ENCODE assay signal across 28 cellular contexts in the genomic region with DNA sequence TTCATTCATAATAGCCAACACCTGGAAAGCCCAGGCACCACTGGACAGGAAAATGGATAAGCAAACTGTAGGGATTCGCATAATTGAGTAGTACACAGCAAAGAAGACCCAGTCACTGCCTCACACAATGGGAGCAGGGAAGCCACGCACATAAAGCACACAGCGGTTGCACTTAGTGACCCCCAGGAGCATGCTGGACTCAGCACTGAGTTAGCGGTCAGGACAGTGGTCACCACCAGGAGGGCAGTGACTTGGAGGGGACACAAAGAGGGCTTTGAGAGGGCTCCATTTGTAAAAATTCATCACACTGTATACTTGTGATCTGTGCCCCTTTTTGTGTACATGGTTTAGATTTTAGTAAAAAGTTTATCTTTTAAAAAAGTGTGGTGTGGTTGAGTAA. TPM values are rescaled to one million over a fixed set of nuclear protein-coding genes. Genes with fewer than 3 reads are reported as not detected.
DNase-seq lines count a peak whose midpoint lies in the region; ATAC-seq, FAIRE-seq and TF ChIP-seq lines count a peak whose summit lies in the region.
"Had no signal": no experiment of that assay in that cellular context is flagged by ENCODE, and none has a peak within 500 bp of the region (broad histone marks: within the 10 kb centered on the region; RNA-seq: fewer than 3 reads in every experiment).

No MANE protein-coding gene starts in this region.

- no peaks in the 10 kb centered on the region for H3K4me1 Mint-ChIP-seq in CD8-positive, alpha-beta T cell (ENCODE audit: low read depth)
- H3K4me1 Mint-ChIP-seq in endodermal cell (peaks cover 21% of the 10 kb centered on the region), neural progenitor cell (peaks cover 14% of the 10 kb centered on the region)
- H3K4me1 Mint-ChIP-seq: CD14-positive monocyte; CD8-positive, alpha-beta memory T cell had no signal

- peak; percentile 69 for FAIRE-seq in HepG2 (lab: Jason Lieb, UNC)
- FAIRE-seq: A204.1, G401.6, GM12891, GM19239 had no signal

- H3F3A ChIP-seq in neural progenitor cell (ENCODE audit: low read depth), result no peaks in the 10 kb centered on the region

- H3K36me3 ChIP-seq in HepG2 (replicated peaks in 1 of 2; ENCODE audit: control insufficient read depth in 1 of 2, insufficient read depth in 2 of 2, low read length in 2 of 2) (no peaks in the 10 kb centered on the region), right lobe of liver (no peaks in the 10 kb centered on the region), endodermal cell (ENCODE audit: control insufficient read depth, insufficient read depth, low read length) (no peaks in the 10 kb centered on the region), neural progenitor cell (no peaks in the 10 kb centered on the region), heart left ventricle (no peaks in the 10 kb centered on the region), SJCRH30 (no peaks in the 10 kb centered on the region)
- H3K36me3 ChIP-seq in CD8-positive, alpha-beta T cell (ENCODE audit: insufficient read depth, low read length), result no peaks in the 10 kb centered on the region
- H3K36me3 ChIP-seq: BE2C, BLaER1 had no signal

- H3K27ac ChIP-seq in HepG2 (ENCODE audit: extremely low read length, insufficient read depth, low read length) (no peak overlapping the region), right lobe of liver (no peak overlapping the region), endodermal cell (ENCODE audit: low read depth, low read length) (no peak overlapping the region), neural progenitor cell (no peak overlapping the region), heart left ventricle (no peak overlapping the region), SJCRH30 (no peak overlapping the region)
- H3K27ac ChIP-seq in CD8-positive, alpha-beta T cell (ENCODE audit: low read depth, low read length), result no peak overlapping the region
- H3K27ac ChIP-seq: BLaER1 had no signal

- no peak for TF ChIP-seq EP300 in HepG2 (IDR thresholded peaks at IDR 0.05; ENCODE audit: low read depth in 2 of 2, low read length in 2 of 2)
- no peak for TF ChIP-seq EP300 in HepG2 (CRISPR knock-in tag; IDR thresholded peaks at IDR 0.05; ENCODE audit: borderline replicate concordance)

- no peak for TF ChIP-seq RAD21 in HepG2 (CRISPR knock-in tag; IDR thresholded peaks at IDR 0.05)

- BruUV-seq in HepG2 (replicated peaks; lab: Mats Ljungman, UMichigan), result no TSS peak

- H3K4me3 Mint-ChIP-seq in CD8-positive, alpha-beta T cell, result no peak overlapping the region
- H3K4me3 Mint-ChIP-seq in endodermal cell (no peak overlapping the region), neural progenitor cell (no peak overlapping the region)
- H3K4me3 Mint-ChIP-seq: CD14-positive monocyte; CD4-positive, alpha-beta T cell; CD8-positive, alpha-beta memory T cell had no signal

- H3K27me3 ChIP-seq in HepG2 (ENCODE audit: control insufficient read depth in 1 of 2, insufficient read depth in 2 of 2, low read length in 2 of 2), result peaks cover 0 to 27% of the 10 kb centered on the region in 2 experiments; a peak in 2 of 5 replicates
- no peaks in the 10 kb centered on the region for H3K27me3 ChIP-seq in right lobe of liver
- no peaks in the 10 kb centered on the region for H3K27me3 ChIP-seq in CD8-positive, alpha-beta T cell (ENCODE audit: insufficient read depth, low read length)
- no peaks in the 10 kb centered on the region for H3K27me3 ChIP-seq in endodermal cell (ENCODE audit: control insufficient read depth, insufficient read depth, low read length, poor library complexity, severe bottlenecking)
- no peaks in the 10 kb centered on the region for H3K27me3 ChIP-seq in neural progenitor cell
- H3K27me3 ChIP-seq in heart left ventricle, result peaks cover 0 to 3% (median 0%) of the 10 kb centered on the region in 9 donors
- H3K27me3 ChIP-seq in SJCRH30, result no peaks in the 10 kb centered on the region
- H3K27me3 ChIP-seq: BLaER1 had no signal

- intact Hi-C loops in HepG2 (cut with micrococcal nuclease; ENCODE audit: unreplicated experiment), result no loop called here
- intact Hi-C loops in right lobe of liver (cut with DNase I), result no loop called here
- intact Hi-C loops in CD8-positive, alpha-beta T cell (cut with DNase I, micrococcal nuclease), result no loop called here
- intact Hi-C loops in heart left ventricle (cut with DNase I), result no loop called here

- H4K20me1 ChIP-seq in HepG2 (ENCODE audit: insufficient read depth, low read length) (no peaks in the 10 kb centered on the region), neural progenitor cell (ENCODE audit: low read depth) (no peaks in the 10 kb centered on the region)
- H4K20me1 ChIP-seq: BLaER1 had no signal

- no peaks in the 10 kb centered on the region for H3K27me3 Mint-ChIP-seq in CD8-positive, alpha-beta T cell (ENCODE audit: low read depth)
- H3K27me3 Mint-ChIP-seq in endodermal cell (ENCODE audit: insufficient read depth) (peaks cover 2% of the 10 kb centered on the region), neural progenitor cell (ENCODE audit: insufficient read depth, low read depth) (peaks cover 4% of the 10 kb centered on the region)
- H3K27me3 Mint-ChIP-seq: CD4-positive, alpha-beta T cell had no signal

- H3K4me3 ChIP-seq in HepG2 (replicated peaks in 1 of 3; ENCODE audit: insufficient read depth in 1 of 3, low read depth in 2 of 3, low read length in 3 of 3), result no peak overlapping the region
- no peak overlapping the region for H3K4me3 ChIP-seq in right lobe of liver
- no peak overlapping the region for H3K4me3 ChIP-seq in CD8-positive, alpha-beta T cell (ENCODE audit: low read depth, low read length)
- no peak overlapping the region for H3K4me3 ChIP-seq in endodermal cell (ENCODE audit: low read length)
- no peak overlapping the region for H3K4me3 ChIP-seq in neural progenitor cell
- no peak overlapping the region for H3K4me3 ChIP-seq in heart left ventricle
- H3K4me3 ChIP-seq in SJCRH30, result no peak overlapping the region
- H3K4me3 ChIP-seq: BLaER1 had no signal

- ATAC-seq in HepG2, result peak; percentile 83
- ATAC-seq in right lobe of liver, result no peak
- no peak for ATAC-seq in CD8-positive, alpha-beta T cell
- no peak for ATAC-seq in heart left ventricle

- peak; percentile 40 for DNase-seq in HepG2 (ENCODE audit: low spot score)
- no peak for DNase-seq in right lobe of liver
- DNase-seq in CD8-positive, alpha-beta T cell, result no peak
- no peak for DNase-seq in endodermal cell
- peak; percentile 64 for DNase-seq in neural progenitor cell (ENCODE audit: low spot score)
- no peak for DNase-seq in epidermal melanocyte (ENCODE audit: insufficient read length, low spot score)
- no peak for DNase-seq in heart left ventricle
- no peak for DNase-seq in SJCRH30
- DNase-seq: 8988T; ACHN; BE2C; C1 segment of cervical spinal cord; CD4-positive, alpha-beta T cell; CD8-positive, alpha-beta memory T cell; COR-L47; DMS 273 treated with DMSO at 0.1 percent for 48 hours; DMS153; DMS53; DMS79 treated with DMSO at 0.1 percent for 48 hours; GF-D8 had no signal

- H3K9me3 Mint-ChIP-seq in CD8-positive, alpha-beta T cell, result no peaks in the 10 kb centered on the region
- H3K9me3 Mint-ChIP-seq in endodermal cell (peaks cover 10% of the 10 kb centered on the region), neural progenitor cell (peaks cover 2% of the 10 kb centered on the region)
- H3K9me3 Mint-ChIP-seq: CD4-positive, alpha-beta T cell had no signal

- H3K4me1 ChIP-seq in HepG2 (ENCODE audit: insufficient read depth, low read length) (peaks cover 17% of the 10 kb centered on the region), right lobe of liver (no peaks in the 10 kb centered on the region), endodermal cell (ENCODE audit: control insufficient read depth, insufficient read depth, low read length) (no peaks in the 10 kb centered on the region), neural progenitor cell (peaks cover 4% of the 10 kb centered on the region), heart left ventricle (no peaks in the 10 kb centered on the region), SJCRH30 (0 out of 2 replicates have a peak, but pooled peaks cover 4% of the 10 kb centered on the region)
- no peaks in the 10 kb centered on the region for H3K4me1 ChIP-seq in CD8-positive, alpha-beta T cell (ENCODE audit: insufficient read depth, low read length)
- H3K4me1 ChIP-seq: BE2C had no signal

- no peak for TF ChIP-seq CTCF in HepG2 (CRISPR knock-in tag; IDR thresholded peaks at IDR 0.05)
- no peak for TF ChIP-seq CTCF in right lobe of liver (IDR thresholded peaks at IDR 0.05)
- no peak for TF ChIP-seq CTCF in CD8-positive, alpha-beta T cell (IDR thresholded peaks at IDR 0.05)
- TF ChIP-seq CTCF in endodermal cell (conservative IDR thresholded peaks at IDR 0.05), result peak; percentile 21
- TF ChIP-seq CTCF in neural progenitor cell (IDR thresholded peaks at IDR 0.05), result no peak
- TF ChIP-seq CTCF in heart left ventricle (IDR thresholded peaks at IDR 0.05), result no peak

- no peak for TF ChIP-seq POLR2A in HepG2 (IDR thresholded peaks at IDR 0.05; ENCODE audit: insufficient read depth in 1 of 2, low read depth in 2 of 2, low read length in 2 of 2)
- TF ChIP-seq POLR2A in right lobe of liver (IDR thresholded peaks at IDR 0.05), result no peak
- no peak for TF ChIP-seq POLR2A in heart left ventricle (IDR thresholded peaks at IDR 0.05)

- CTCF ChIA-PET in HepG2 (lab: Yijun Ruan, JAX; ENCODE audit: low intra/inter-chr PET ratio, low total read pairs), result no interaction called here
- CTCF ChIA-PET in CD8-positive, alpha-beta T cell (lab: Charles Lee), result no interaction called here

- H2AFZ ChIP-seq in HepG2 (ENCODE audit: low read length) (no peak overlapping the region), neural progenitor cell (replicated peaks) (no peak overlapping the region)

- peak overlapping the region; percentile 6 for H3K27ac Mint-ChIP-seq in CD8-positive, alpha-beta T cell
- H3K27ac Mint-ChIP-seq in endodermal cell, result no peak overlapping the region
- no peak overlapping the region for H3K27ac Mint-ChIP-seq in neural progenitor cell
- H3K27ac Mint-ChIP-seq: CD4-positive, alpha-beta T cell had no signal

- H3K4me2 ChIP-seq in HepG2 (ENCODE audit: low read depth, low read length) (peak overlapping the region; percentile 19; the same call in 1 of the 2 replicates), neural progenitor cell (no peak overlapping the region)
- H3K4me2 ChIP-seq: BLaER1 had no signal

- POLR2A ChIA-PET in HepG2 (lab: Yijun Ruan, JAX), result no interaction called here
- POLR2A ChIA-PET in CD8-positive, alpha-beta T cell (lab: Charles Lee), result interaction anchor here (1.1 kb wide), 1 partner anchor 18 kb away, joined by 3 read pairs; no protein-coding TSS in a partner anchor

- no peaks in the 10 kb centered on the region for H3K36me3 Mint-ChIP-seq in CD8-positive, alpha-beta T cell
- no peaks in the 10 kb centered on the region for H3K36me3 Mint-ChIP-seq in endodermal cell (ENCODE audit: low read depth)
- no peaks in the 10 kb centered on the region for H3K36me3 Mint-ChIP-seq in neural progenitor cell
- H3K36me3 Mint-ChIP-seq: CD14-positive monocyte had no signal

- H3K9me3 ChIP-seq in HepG2 (ENCODE audit: low read length) (no peaks in the 10 kb centered on the region), right lobe of liver (no peaks in the 10 kb centered on the region), endodermal cell (ENCODE audit: control insufficient read depth, low read length) (peaks cover 3% of the 10 kb centered on the region), neural progenitor cell (ENCODE audit: low read depth) (no peaks in the 10 kb centered on the region), heart left ventricle (peaks cover 0 to 3% (median 0%) of the 10 kb centered on the region in 12 donors), SJCRH30 (replicated peaks) (no peaks in the 10 kb centered on the region)
- no peaks in the 10 kb centered on the region for H3K9me3 ChIP-seq in CD8-positive, alpha-beta T cell (ENCODE audit: low read length)
- H3K9me3 ChIP-seq: BE2C had no signal

- no peak overlapping the region for H3K9ac ChIP-seq in HepG2 (ENCODE audit: insufficient read depth, low read depth, low read length)
- H3K9ac ChIP-seq in endodermal cell (ENCODE audit: extremely low read depth, low read length, poor library complexity, severe bottlenecking), result no peak overlapping the region
- H3K9ac ChIP-seq in neural progenitor cell, result no peak overlapping the region
- H3K9ac ChIP-seq: BLaER1 had no signal

- 0% methylated on average over 4 of the region's 4 CpGs for WGBS in HepG2 (ENCODE audit: low lambda C conversion rate)
- WGBS in right lobe of liver (ENCODE audit: insufficient coverage, low coverage, low lambda C conversion rate, missing lambda C conversion rate), result 63% methylated on average over 4 of the region's 4 CpGs
- WGBS in endodermal cell (ENCODE audit: insufficient coverage in 1 of 2, insufficient read length in 1 of 2), 2 experiments, result 75 to 79% methylated on average over 4 of the region's 4 CpGs
- 63 to 88% (median 75%) methylated on average over 4 of the region's 4 CpGs for WGBS in heart left ventricle, 4 donors

- in situ Hi-C loops in HepG2 (cut with HindIII; ENCODE audit: extremely low pct_ligation_motif_present, low pct_unique_long_range_greater_than_20kb), result no loop called here

- H3K79me2 ChIP-seq in HepG2 (ENCODE audit: insufficient read depth, low read length), result no peaks in the 10 kb centered on the region
- H3K79me2 ChIP-seq in neural progenitor cell (ENCODE audit: low read depth), result no peaks in the 10 kb centered on the region

RNA-seq across cellular contexts. Expression of a gene that starts 2.4 kb away (rescaled TPM):
- not detected in 2 replicates for total RNA-seq in HepG2 (2016; rRNA removed; fragmentation: Illumina TruSeq; extraction: Trizol)
- not detected in 2 replicates for total RNA-seq in HepG2 (2016; cell fraction: cytosol; rRNA removed; fragmentation: Illumina TruSeq; extraction: Trizol; ENCODE audit: low read depth)
- total RNA-seq in HepG2 (2016; cell fraction: insoluble cytoplasmic fraction; rRNA removed; fragmentation: Illumina TruSeq; extraction: Trizol), result not detected in 2 replicates
- total RNA-seq in HepG2 (2016; cell fraction: membrane; rRNA removed; fragmentation: Illumina TruSeq; extraction: Trizol), result not detected in 2 replicates
- not detected in 2 replicates for total RNA-seq in HepG2 (2016; cell fraction: nucleus; rRNA removed; fragmentation: Illumina TruSeq; extraction: Trizol)
- 0.09 TPM in 1 of 2 replicates, not detected in the other for polyA plus RNA-seq in HepG2 (2011; rRNA removed)
- not detected in 2 replicates for polyA plus RNA-seq in HepG2 (2011; cell fraction: cytosol; rRNA removed)
- polyA plus RNA-seq in HepG2 (2011; cell fraction: nucleus; rRNA removed), result 0.21 TPM in 1 of 2 replicates, not detected in the other
- not detected in 2 replicates for polyA plus RNA-seq in HepG2 (2012)
- polyA plus RNA-seq in HepG2 (2016; cell fraction: cytosol; fragmentation: Illumina TruSeq; extraction: Trizol; ENCODE audit: low read depth), result not detected in 2 replicates
- polyA plus RNA-seq in HepG2 (2016; cell fraction: insoluble cytoplasmic fraction; fragmentation: Illumina TruSeq; extraction: Trizol; ENCODE audit: low read depth), result not detected in 2 replicates
- polyA plus RNA-seq in HepG2 (2016; cell fraction: membrane; fragmentation: Illumina TruSeq; extraction: Trizol; ENCODE audit: low read depth), result not detected in 2 replicates
- not detected in 2 replicates for polyA plus RNA-seq in HepG2 (2016; cell fraction: nucleus; fragmentation: Illumina TruSeq; extraction: Trizol; ENCODE audit: insufficient read depth, low read depth)
- not detected in 2 replicates for polyA minus RNA-seq in HepG2 (2011; rRNA and poly(A)+ RNA removed; ENCODE audit: low replicate concordance)
- not detected in 2 replicates for polyA minus RNA-seq in HepG2 (2011; cell fraction: cytosol; rRNA and poly(A)+ RNA removed)
- polyA minus RNA-seq in HepG2 (2011; cell fraction: nucleus; rRNA and poly(A)+ RNA removed), result not detected in 2 replicates
- not detected for total RNA-seq in right lobe of liver
- total RNA-seq in CD8-positive, alpha-beta T cell, result not detected
- total RNA-seq in endodermal cell, result not detected
- not detected for polyA plus RNA-seq in endodermal cell (2013, experiment 1 of 2)
- not detected for polyA plus RNA-seq in endodermal cell (2013, experiment 2 of 2)
- not detected in 2 replicates for total RNA-seq in neural progenitor cell (ENCODE audit: low replicate concordance)
- not detected for total RNA-seq in heart left ventricle
- not detected for polyA plus RNA-seq in heart left ventricle
- 0.26 and 0.43 TPM in 2 replicates for total RNA-seq in SJCRH30 (2014; rRNA removed; shearing (Covaris generic))
- total RNA-seq: A673; CD4-positive, alpha-beta T cell; CD8-positive, alpha-beta memory T cell had no signal
- polyA plus RNA-seq: AG04450; CD14-positive monocyte; CD8-positive, alpha-beta memory T cell had no signal

RNA-seq across cellular contexts. Expression of a gene that starts 19.9 kb away (rescaled TPM):
- total RNA-seq in HepG2 (2016; rRNA removed; fragmentation: Illumina TruSeq; extraction: Trizol) (0.13 TPM in 1 of 2 replicates, not detected in the other), right lobe of liver (not detected), endodermal cell (not detected), neural progenitor cell (ENCODE audit: low replicate concordance) (not detected in 2 replicates), heart left ventricle (not detected)
- not detected in 2 replicates for total RNA-seq in HepG2 (2016; cell fraction: cytosol; rRNA removed; fragmentation: Illumina TruSeq; extraction: Trizol; ENCODE audit: low read depth)
- total RNA-seq in HepG2 (2016; cell fraction: insoluble cytoplasmic fraction; rRNA removed; fragmentation: Illumina TruSeq; extraction: Trizol), result not detected in 2 replicates
- total RNA-seq in HepG2 (2016; cell fraction: membrane; rRNA removed; fragmentation: Illumina TruSeq; extraction: Trizol), result not detected in 2 replicates
- 0.28 TPM in 1 of 2 replicates, not detected in the other for total RNA-seq in HepG2 (2016; cell fraction: nucleus; rRNA removed; fragmentation: Illumina TruSeq; extraction: Trizol)
- polyA plus RNA-seq in HepG2 (2011; rRNA removed) (1.7 and 3.1 TPM in 2 replicates), heart left ventricle (not detected)
- polyA plus RNA-seq in HepG2 (2011; cell fraction: cytosol; rRNA removed), result 0.36 and 0.92 TPM in 2 replicates
- 16.0 and 30.7 TPM in 2 replicates for polyA plus RNA-seq in HepG2 (2011; cell fraction: nucleus; rRNA removed)
- polyA plus RNA-seq in HepG2 (2012), result 1.9 and 4.7 TPM in 2 replicates
- not detected in 2 replicates for polyA plus RNA-seq in HepG2 (2016; cell fraction: cytosol; fragmentation: Illumina TruSeq; extraction: Trizol; ENCODE audit: low read depth)
- not detected in 2 replicates for polyA plus RNA-seq in HepG2 (2016; cell fraction: insoluble cytoplasmic fraction; fragmentation: Illumina TruSeq; extraction: Trizol; ENCODE audit: low read depth)
- polyA plus RNA-seq in HepG2 (2016; cell fraction: membrane; fragmentation: Illumina TruSeq; extraction: Trizol; ENCODE audit: low read depth), result not detected in 2 replicates
- polyA plus RNA-seq in HepG2 (2016; cell fraction: nucleus; fragmentation: Illumina TruSeq; extraction: Trizol; ENCODE audit: insufficient read depth, low read depth), result 0.32 TPM in 1 of 2 replicates, not detected in the other
- polyA minus RNA-seq in HepG2 (2011; rRNA and poly(A)+ RNA removed; ENCODE audit: low replicate concordance), result 2.3 TPM in 1 of 2 replicates, not detected in the other
- not detected in 2 replicates for polyA minus RNA-seq in HepG2 (2011; cell fraction: cytosol; rRNA and poly(A)+ RNA removed)
- 2.2 and 2.5 TPM in 2 replicates for polyA minus RNA-seq in HepG2 (2011; cell fraction: nucleus; rRNA and poly(A)+ RNA removed)
- not detected for total RNA-seq in CD8-positive, alpha-beta T cell
- not detected for polyA plus RNA-seq in endodermal cell (2013, experiment 1 of 2)
- not detected for polyA plus RNA-seq in endodermal cell (2013, experiment 2 of 2)
- not detected in 2 replicates for total RNA-seq in SJCRH30 (2014; rRNA removed; shearing (Covaris generic))
- total RNA-seq: A673; CD4-positive, alpha-beta T cell; CD8-positive, alpha-beta memory T cell had no signal
- polyA plus RNA-seq: AG04450; CD14-positive monocyte; CD8-positive, alpha-beta memory T cell had no signal

RNA-seq across cellular contexts. Expression of a gene that starts 28.1 kb away (rescaled TPM):
- total RNA-seq in HepG2 (2016; rRNA removed; fragmentation: Illumina TruSeq; extraction: Trizol), result not detected in 2 replicates
- total RNA-seq in HepG2 (2016; cell fraction: cytosol; rRNA removed; fragmentation: Illumina TruSeq; extraction: Trizol; ENCODE audit: low read depth), result not detected in 2 replicates
- not detected in 2 replicates for total RNA-seq in HepG2 (2016; cell fraction: insoluble cytoplasmic fraction; rRNA removed; fragmentation: Illumina TruSeq; extraction: Trizol)
- total RNA-seq in HepG2 (2016; cell fraction: membrane; rRNA removed; fragmentation: Illumina TruSeq; extraction: Trizol), result not detected in 2 replicates
- not detected in 2 replicates for total RNA-seq in HepG2 (2016; cell fraction: nucleus; rRNA removed; fragmentation: Illumina TruSeq; extraction: Trizol)
- 0.09 and 0.13 TPM in 2 replicates for polyA plus RNA-seq in HepG2 (2011; rRNA removed)
- polyA plus RNA-seq in HepG2 (2011; cell fraction: cytosol; rRNA removed), result 0.06 and 0.07 TPM in 2 replicates
- polyA plus RNA-seq in HepG2 (2011; cell fraction: nucleus; rRNA removed), result 0.32 and 0.36 TPM in 2 replicates
- not detected in 2 replicates for polyA plus RNA-seq in HepG2 (2012)
- polyA plus RNA-seq in HepG2 (2016; cell fraction: cytosol; fragmentation: Illumina TruSeq; extraction: Trizol; ENCODE audit: low read depth), result not detected in 2 replicates
- polyA plus RNA-seq in HepG2 (2016; cell fraction: insoluble cytoplasmic fraction; fragmentation: Illumina TruSeq; extraction: Trizol; ENCODE audit: low read depth), result not detected in 2 replicates
- polyA plus RNA-seq in HepG2 (2016; cell fraction: membrane; fragmentation: Illumina TruSeq; extraction: Trizol; ENCODE audit: low read depth), result not detected in 2 replicates
- polyA plus RNA-seq in HepG2 (2016; cell fraction: nucleus; fragmentation: Illumina TruSeq; extraction: Trizol; ENCODE audit: insufficient read depth, low read depth), result not detected in 2 replicates
- polyA minus RNA-seq in HepG2 (2011; rRNA and poly(A)+ RNA removed; ENCODE audit: low replicate concordance), result not detected in 2 replicates
- polyA minus RNA-seq in HepG2 (2011; cell fraction: cytosol; rRNA and poly(A)+ RNA removed), result not detected in 2 replicates
- not detected in 2 replicates for polyA minus RNA-seq in HepG2 (2011; cell fraction: nucleus; rRNA and poly(A)+ RNA removed)
- total RNA-seq in right lobe of liver, result not detected
- total RNA-seq in CD8-positive, alpha-beta T cell, result not detected
- under 1 TPM in 1 of 2 donors, not detected in 1; 0.22 TPM for total RNA-seq in endodermal cell
- polyA plus RNA-seq in endodermal cell (2013, experiment 1 of 2), result not detected
- not detected for polyA plus RNA-seq in endodermal cell (2013, experiment 2 of 2)
- not detected in 2 replicates for total RNA-seq in neural progenitor cell (ENCODE audit: low replicate concordance)
- total RNA-seq in heart left ventricle, result not detected
- polyA plus RNA-seq in heart left ventricle, result not detected
- total RNA-seq in SJCRH30 (2014; rRNA removed; shearing (Covaris generic)), result 3.2 and 3.9 TPM in 2 replicates
- total RNA-seq: A673; CD4-positive, alpha-beta T cell; CD8-positive, alpha-beta memory T cell had no signal
- polyA plus RNA-seq: AG04450; CD14-positive monocyte; CD8-positive, alpha-beta memory T cell had no signal

RNA-seq across cellular contexts. Expression of a gene that starts 43.8 kb away (rescaled TPM):
- total RNA-seq in HepG2 (2016; rRNA removed; fragmentation: Illumina TruSeq; extraction: Trizol), result 27.4 and 54.5 TPM in 2 replicates
- total RNA-seq in HepG2 (2016; cell fraction: cytosol; rRNA removed; fragmentation: Illumina TruSeq; extraction: Trizol; ENCODE audit: low read depth), result 7.1 and 9.6 TPM in 2 replicates
- total RNA-seq in HepG2 (2016; cell fraction: insoluble cytoplasmic fraction; rRNA removed; fragmentation: Illumina TruSeq; extraction: Trizol), result 23.9 and 58.5 TPM in 2 replicates
- total RNA-seq in HepG2 (2016; cell fraction: membrane; rRNA removed; fragmentation: Illumina TruSeq; extraction: Trizol), result 14.4 and 19.0 TPM in 2 replicates
- 67.6 and 73.6 TPM in 2 replicates for total RNA-seq in HepG2 (2016; cell fraction: nucleus; rRNA removed; fragmentation: Illumina TruSeq; extraction: Trizol)
- polyA plus RNA-seq in HepG2 (2011; rRNA removed), result 902 and 1,439 TPM in 2 replicates
- polyA plus RNA-seq in HepG2 (2011; cell fraction: cytosol; rRNA removed), result 445 and 477 TPM in 2 replicates
- polyA plus RNA-seq in HepG2 (2011; cell fraction: nucleus; rRNA removed), result 3,378 and 3,757 TPM in 2 replicates
- polyA plus RNA-seq in HepG2 (2012), result 748 and 877 TPM in 2 replicates
- polyA plus RNA-seq in HepG2 (2016; cell fraction: cytosol; fragmentation: Illumina TruSeq; extraction: Trizol; ENCODE audit: low read depth), result 16.7 and 20.1 TPM in 2 replicates
- polyA plus RNA-seq in HepG2 (2016; cell fraction: insoluble cytoplasmic fraction; fragmentation: Illumina TruSeq; extraction: Trizol; ENCODE audit: low read depth), result 40.9 and 50.4 TPM in 2 replicates
- 25.2 and 26.1 TPM in 2 replicates for polyA plus RNA-seq in HepG2 (2016; cell fraction: membrane; fragmentation: Illumina TruSeq; extraction: Trizol; ENCODE audit: low read depth)
- 205 and 206 TPM in 2 replicates for polyA plus RNA-seq in HepG2 (2016; cell fraction: nucleus; fragmentation: Illumina TruSeq; extraction: Trizol; ENCODE audit: insufficient read depth, low read depth)
- polyA minus RNA-seq in HepG2 (2011; rRNA and poly(A)+ RNA removed; ENCODE audit: low replicate concordance), result 0.19 and 1,018 TPM in 2 replicates
- polyA minus RNA-seq in HepG2 (2011; cell fraction: cytosol; rRNA and poly(A)+ RNA removed), result 235 and 377 TPM in 2 replicates
- polyA minus RNA-seq in HepG2 (2011; cell fraction: nucleus; rRNA and poly(A)+ RNA removed), result 642 and 673 TPM in 2 replicates
- total RNA-seq in right lobe of liver, result under 1 TPM in 1 of 6 experiments, not detected in 5; 0.12 TPM
- not detected for total RNA-seq in CD8-positive, alpha-beta T cell
- total RNA-seq in endodermal cell, result not detected
- not detected for polyA plus RNA-seq in endodermal cell (2013, experiment 1 of 2)
- not detected for polyA plus RNA-seq in endodermal cell (2013, experiment 2 of 2)
- not detected in 2 replicates for total RNA-seq in neural progenitor cell (ENCODE audit: low replicate concordance)
- not detected for total RNA-seq in heart left ventricle
- polyA plus RNA-seq in heart left ventricle, result not detected
- not detected in 2 replicates for total RNA-seq in SJCRH30 (2014; rRNA removed; shearing (Covaris generic))
- total RNA-seq: A673; CD4-positive, alpha-beta T cell; CD8-positive, alpha-beta memory T cell had no signal
- polyA plus RNA-seq: AG04450; CD14-positive monocyte; CD8-positive, alpha-beta memory T cell had no signal

RNA-seq across cellular contexts. Expression of a gene that starts 47.1 kb away (rescaled TPM):
- total RNA-seq in HepG2 (2016; rRNA removed; fragmentation: Illumina TruSeq; extraction: Trizol), result not detected in 2 replicates
- not detected in 2 replicates for total RNA-seq in HepG2 (2016; cell fraction: cytosol; rRNA removed; fragmentation: Illumina TruSeq; extraction: Trizol; ENCODE audit: low read depth)
- not detected in 2 replicates for total RNA-seq in HepG2 (2016; cell fraction: insoluble cytoplasmic fraction; rRNA removed; fragmentation: Illumina TruSeq; extraction: Trizol)
- not detected in 2 replicates for total RNA-seq in HepG2 (2016; cell fraction: membrane; rRNA removed; fragmentation: Illumina TruSeq; extraction: Trizol)
- total RNA-seq in HepG2 (2016; cell fraction: nucleus; rRNA removed; fragmentation: Illumina TruSeq; extraction: Trizol), result not detected in 2 replicates
- polyA plus RNA-seq in HepG2 (2011; rRNA removed), result not detected in 2 replicates
- polyA plus RNA-seq in HepG2 (2011; cell fraction: cytosol; rRNA removed), result not detected in 2 replicates
- polyA plus RNA-seq in HepG2 (2011; cell fraction: nucleus; rRNA removed), result not detected in 2 replicates
- not detected in 2 replicates for polyA plus RNA-seq in HepG2 (2012)
- not detected in 2 replicates for polyA plus RNA-seq in HepG2 (2016; cell fraction: cytosol; fragmentation: Illumina TruSeq; extraction: Trizol; ENCODE audit: low read depth)
- polyA plus RNA-seq in HepG2 (2016; cell fraction: insoluble cytoplasmic fraction; fragmentation: Illumina TruSeq; extraction: Trizol; ENCODE audit: low read depth), result not detected in 2 replicates
- polyA plus RNA-seq in HepG2 (2016; cell fraction: membrane; fragmentation: Illumina TruSeq; extraction: Trizol; ENCODE audit: low read depth), result not detected in 2 replicates
- not detected in 2 replicates for polyA plus RNA-seq in HepG2 (2016; cell fraction: nucleus; fragmentation: Illumina TruSeq; extraction: Trizol; ENCODE audit: insufficient read depth, low read depth)
- polyA minus RNA-seq in HepG2 (2011; rRNA and poly(A)+ RNA removed; ENCODE audit: low replicate concordance), result not detected in 2 replicates
- not detected in 2 replicates for polyA minus RNA-seq in HepG2 (2011; cell fraction: cytosol; rRNA and poly(A)+ RNA removed)
- not detected in 2 replicates for polyA minus RNA-seq in HepG2 (2011; cell fraction: nucleus; rRNA and poly(A)+ RNA removed)
- total RNA-seq in right lobe of liver, result not detected
- not detected for total RNA-seq in CD8-positive, alpha-beta T cell
- not detected for total RNA-seq in endodermal cell
- not detected for polyA plus RNA-seq in endodermal cell (2013, experiment 1 of 2)
- polyA plus RNA-seq in endodermal cell (2013, experiment 2 of 2), result not detected
- total RNA-seq in neural progenitor cell (ENCODE audit: low replicate concordance), result not detected in 2 replicates
- total RNA-seq in heart left ventricle, result not detected
- not detected for polyA plus RNA-seq in heart left ventricle
- total RNA-seq in SJCRH30 (2014; rRNA removed; shearing (Covaris generic)), result not detected in 2 replicates
- total RNA-seq: A673; CD4-positive, alpha-beta T cell; CD8-positive, alpha-beta memory T cell had no signal
- polyA plus RNA-seq: AG04450; CD14-positive monocyte; CD8-positive, alpha-beta memory T cell had no signal

Comparison
In these comparisons a context has a peak if more than half of its experiments do, and no peak if none do; other contexts are left out.
1. DNase-seq: peak in HepG2 (single experiment) and neural progenitor cell (single experiment); none in right lobe of liver (0 of 3), CD8-positive, alpha-beta T cell (0 of 7), endodermal cell (single experiment), epidermal melanocyte (single experiment), heart left ventricle (0 of 5) and SJCRH30 (0 of 2).